ENCODE assay signal across 22 cellular contexts in genomic region chr16:75754126-75754525, GRCh38. TPM values are rescaled to one million over a fixed set of nuclear protein-coding genes. Genes with fewer than 3 reads are reported as not detected.
DNase-seq lines count a peak whose midpoint lies in the region; ATAC-seq and TF ChIP-seq lines count a peak whose summit lies in the region.
"Had no signal": no experiment of that assay in that cellular context is flagged by ENCODE, and none has a peak within 500 bp of the region (broad histone marks: within the 10 kb centered on the region; RNA-seq: fewer than 3 reads in every experiment).

No MANE protein-coding gene starts in this region.

- dilution Hi-C loops in mammary epithelial cell (cut with HindIII; ENCODE audit: low sequenced_read_pairs), result no loop called here

- H3K27ac ChIP-seq in mammary epithelial cell (ENCODE audit: insufficient read depth, low read depth, low read length), result no peak overlapping the region
- peak overlapping the region; percentile 17 for H3K27ac ChIP-seq in vagina
- H3K27ac ChIP-seq in tibial nerve, result no peak overlapping the region
- H3K27ac ChIP-seq: BLaER1, left ventricle myocardium inferior, SJSA1, tibial artery had no signal

- CTCF ChIA-PET in mammary epithelial cell (lab: Charles Lee; ENCODE audit: low non-redundant PET), result no interaction called here

- no peak overlapping the region for H3K4me3 ChIP-seq in mammary epithelial cell (replicated peaks in 1 of 3; ENCODE audit: insufficient read depth in 1 of 3, low read depth in 2 of 3, low read length in 3 of 3)
- no peak overlapping the region for H3K4me3 ChIP-seq in vagina
- no peak overlapping the region for H3K4me3 ChIP-seq in tibial nerve
- H3K4me3 ChIP-seq: BLaER1, left ventricle myocardium inferior, SJSA1, tibial artery had no signal

- WGBS in mammary epithelial cell (ENCODE audit: low coverage, missing lambda C conversion rate), result 71% methylated on average over 5 of the region's 5 CpGs
- WGBS in tibial nerve, 2 donors, result 87 to 92% methylated on average over 5 of the region's 5 CpGs

- H3K9ac ChIP-seq in mammary epithelial cell (ENCODE audit: insufficient read depth, low read length), result no peak overlapping the region
- H3K9ac ChIP-seq: BLaER1 had no signal

- no peak for TF ChIP-seq EP300 in tibial nerve (IDR thresholded peaks at IDR 0.05)

- no peaks in the 10 kb centered on the region for H3K9me3 ChIP-seq in mammary epithelial cell (replicated peaks; ENCODE audit: insufficient read depth, low read length)
- no peaks in the 10 kb centered on the region for H3K9me3 ChIP-seq in vagina
- H3K9me3 ChIP-seq in tibial nerve, result no peaks in the 10 kb centered on the region
- H3K9me3 ChIP-seq: BLaER1, left ventricle myocardium inferior, SJSA1, tibial artery had no signal

- no peak for TF ChIP-seq CTCF in mammary epithelial cell (conservative IDR thresholded peaks at IDR 0.05 in 1 of 2, IDR thresholded peaks at IDR 0.05 in 1 of 2; ENCODE audit: extremely low read depth in 1 of 2, insufficient read depth in 1 of 2, low read depth in 1 of 2, low read length in 2 of 2)
- TF ChIP-seq CTCF in vagina (IDR thresholded peaks at IDR 0.05), result no peak
- no peak for TF ChIP-seq CTCF in tibial nerve (IDR thresholded peaks at IDR 0.05)

- H3K4me2 ChIP-seq in mammary epithelial cell (ENCODE audit: insufficient read depth, low read depth, low read length), result no peak overlapping the region
- H3K4me2 ChIP-seq: BLaER1 had no signal

- H3K27me3 ChIP-seq in mammary epithelial cell (ENCODE audit: insufficient read depth, low read length) (no peaks in the 10 kb centered on the region), vagina (no peaks in the 10 kb centered on the region), tibial nerve (no peaks in the 10 kb centered on the region)
- H3K27me3 ChIP-seq: BLaER1, SJSA1, tibial artery had no signal

- BruUV-seq in mammary epithelial cell (replicated peaks; lab: Mats Ljungman, UMichigan), result no TSS peak

- H4K20me1 ChIP-seq in mammary epithelial cell (ENCODE audit: insufficient read depth, low read length), result no peaks in the 10 kb centered on the region
- H4K20me1 ChIP-seq: BLaER1 had no signal

- no peak overlapping the region for H2AFZ ChIP-seq in mammary epithelial cell (ENCODE audit: low read depth, low read length)

- DNase-seq in HuH-7 (ENCODE audit: low spot score), result peak; percentile 75
- peak; percentile 9 for DNase-seq in mammary epithelial cell
- DNase-seq in kidney tubule cell (ENCODE audit: low spot score), result peak; percentile 29
- no peak for DNase-seq in vagina (ENCODE audit: extremely low spot score in 2 of 2)
- DNase-seq in tibial nerve (ENCODE audit: low spot score in 2 of 2), result no peak
- no peak for DNase-seq in putamen (ENCODE audit: low spot score)
- DNase-seq: activated naive CD8-positive, alpha-beta T cell treated with anti-CD3 and anti-CD28 coated beads, Interleukin-2, amount 50 U/mL, for 24 hours; caudate nucleus; effector CD8-positive, alpha-beta T cell; foreskin melanocyte; H9; left ventricle myocardium inferior; naive B cell; NCI-H2081 treated with DMSO at 0.1 percent for 48 hours; NCI-H526; tibial artery had no signal

- H3K4me1 ChIP-seq in mammary epithelial cell (ENCODE audit: insufficient read depth, low read length) (no peaks in the 10 kb centered on the region), vagina (peaks cover 12% of the 10 kb centered on the region), tibial nerve (no peaks in the 10 kb centered on the region)
- H3K4me1 ChIP-seq: left ventricle myocardium inferior, SJSA1, tibial artery had no signal

- intact Hi-C loops in mammary epithelial cell (cut with micrococcal nuclease) (no loop called here), vagina (cut with DNase I) (no loop called here)

- H3K79me2 ChIP-seq in mammary epithelial cell (ENCODE audit: insufficient read depth, low read length), result no peaks in the 10 kb centered on the region

- no peak for TF ChIP-seq POLR2A in vagina (IDR thresholded peaks at IDR 0.05)
- TF ChIP-seq POLR2A in tibial nerve (IDR thresholded peaks at IDR 0.05), result no peak

- in situ Hi-C loops in mammary epithelial cell (cut with MboI; ENCODE audit: low sequenced_read_pairs in 2 of 2), result loop anchor here (10.0 to 25.0 kb wide), 4 partner anchors 109 to 567 kb away; partner anchors contain the start of genes KARS1 (in 1 of the 2), TERF2IP (in 1 of the 2) and TMEM170A (in 1 of the 2)

- no peak for ATAC-seq in HG03097 (IDR thresholded peaks at IDR 0.05; ENCODE audit: low FRiP score, unreplicated experiment)
- ATAC-seq: activated naive CD8-positive, alpha-beta T cell treated with anti-CD3 and anti-CD28 coated beads, Interleukin-2, amount 50 U/mL, for 24 hours; stimulated activated effector memory CD8-positive, alpha-beta T cell treated with anti-CD3 and anti-CD28 coated beads, Interleukin-12 subunit alpha, Interleukin-12 subunit beta, amount 100 ng/mL, for 72 hours had no signal

- H3K36me3 ChIP-seq in mammary epithelial cell (ENCODE audit: insufficient read depth, low read length) (no peaks in the 10 kb centered on the region), vagina (no peaks in the 10 kb centered on the region), tibial nerve (peaks cover 0 to 11% (median 0%) of the 10 kb centered on the region in 3 donors)
- H3K36me3 ChIP-seq: BLaER1, left ventricle myocardium inferior, SJSA1, tibial artery had no signal

RNA-seq across cellular contexts. Expression of gene CPHXL, which starts 27.8 kb away (rescaled TPM):
- total RNA-seq in mammary epithelial cell (not detected), vagina (not detected), tibial nerve (not detected)
- polyA plus RNA-seq in mammary epithelial cell, result not detected
- not detected for polyA minus RNA-seq in mammary epithelial cell
- total RNA-seq: activated T-helper 2 cell treated with anti-CD3 and anti-CD28 coated beads, Interferon-gamma antibody, Interleukin-2, Interleukin-4, amounts not matched to agents 10 μg/mL and 5 μg/mL and 100 μg/mL, durations not matched to agents 14 hours and 24 hours and 36 hours; H9; left ventricle myocardium inferior; posterior vena cava; SJSA1 had no signal

RNA-seq across cellular contexts. Expression of gene DUXB, which starts 52.9 kb away (rescaled TPM):
- total RNA-seq in mammary epithelial cell (not detected), vagina (not detected), tibial nerve (not detected)
- polyA plus RNA-seq in mammary epithelial cell, result not detected
- not detected for polyA minus RNA-seq in mammary epithelial cell
- total RNA-seq: activated T-helper 2 cell treated with anti-CD3 and anti-CD28 coated beads, Interferon-gamma antibody, Interleukin-2, Interleukin-4, amounts not matched to agents 10 μg/mL and 5 μg/mL and 100 μg/mL, durations not matched to agents 14 hours and 24 hours and 36 hours; H9; left ventricle myocardium inferior; posterior vena cava; SJSA1 had no signal

Comparison
In these comparisons a context has a peak if more than half of its experiments do, and no peak if none do; other contexts are left out.
1. DNase-seq: peak in HuH-7 (single experiment), mammary epithelial cell (single experiment) and kidney tubule cell (single experiment); none in vagina (0 of 2), tibial nerve (0 of 2) and putamen (single experiment).